15 cellular contexts compared by ENCODE assay signal in the genomic region with DNA sequence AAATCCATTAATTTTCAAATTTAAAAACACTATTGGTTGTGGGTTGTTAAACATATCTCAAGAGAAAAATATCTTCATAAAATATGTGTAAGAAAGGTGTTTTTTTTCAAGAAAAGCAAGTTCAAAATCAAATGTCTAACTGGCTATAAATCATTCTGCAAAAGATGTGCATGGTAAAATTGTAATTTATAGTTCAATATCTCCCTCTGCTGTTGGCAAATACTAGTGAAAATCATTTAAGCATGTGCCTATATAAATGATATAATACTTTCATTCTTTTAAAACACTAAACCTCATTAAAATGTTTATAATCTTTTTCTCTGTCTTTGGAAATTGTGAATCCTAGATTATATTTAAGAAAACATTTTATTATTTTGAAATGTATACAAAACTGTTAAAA. TPM values are rescaled to one million over a fixed set of nuclear protein-coding genes. Genes with fewer than 3 reads are reported as not detected.
DNase-seq lines count a peak whose midpoint lies in the region; TF ChIP-seq lines count a peak whose summit lies in the region.
"Had no signal": no experiment of that assay in that cellular context is flagged by ENCODE, and none has a peak within 500 bp of the region (broad histone marks: within the 10 kb centered on the region; RNA-seq: fewer than 3 reads in every experiment).

No MANE protein-coding gene starts in this region.

- no peaks in the 10 kb centered on the region for H3K36me3 ChIP-seq in SJCRH30
- H3K36me3 ChIP-seq: ascending aorta had no signal

- no peak overlapping the region for H3K4me3 Mint-ChIP-seq in mesothelial cell of epicardium
- H3K4me3 Mint-ChIP-seq: activated CD4-positive, alpha-beta memory T cell treated with anti-CD3 and anti-CD28 coated beads, Interleukin-2, amount 10 ng/mL, durations not matched to agents 7 days and 5 days; activated T-helper 17 cell treated with anti-CD3 and anti-CD28 coated beads, Interleukin-2, amount 50 U/mL, for 72 hours had no signal

- no peaks in the 10 kb centered on the region for H3K36me3 Mint-ChIP-seq in mesothelial cell of epicardium

- H3K27me3 Mint-ChIP-seq in mesothelial cell of epicardium (ENCODE audit: low read depth) = no peaks in the 10 kb centered on the region
- H3K27me3 Mint-ChIP-seq: activated CD4-positive, alpha-beta memory T cell treated with anti-CD3 and anti-CD28 coated beads, Interleukin-2, amount 10 ng/mL, durations not matched to agents 7 days and 5 days had no signal

- H3K4me1 Mint-ChIP-seq in mesothelial cell of epicardium = no peaks in the 10 kb centered on the region
- H3K4me1 Mint-ChIP-seq: activated CD4-positive, alpha-beta memory T cell treated with anti-CD3 and anti-CD28 coated beads, Interleukin-2, amount 10 ng/mL, durations not matched to agents 7 days and 5 days; activated T-helper 17 cell treated with anti-CD3 and anti-CD28 coated beads, Interleukin-2, amount 50 U/mL, for 72 hours had no signal

- H3K27me3 ChIP-seq in SJCRH30 = no peaks in the 10 kb centered on the region
- H3K27me3 ChIP-seq: ascending aorta had no signal

- CTCF ChIA-PET in RWPE1 (lab: Yijun Ruan, JAX) = interaction anchor here (0.9 kb wide), 1 partner anchor 920 kb away, joined by 4 read pairs; no protein-coding TSS in a partner anchor

- H3K27ac ChIP-seq in RWPE1 (no peak overlapping the region), SJCRH30 (no peak overlapping the region)
- H3K27ac ChIP-seq: ascending aorta had no signal

- no peak overlapping the region for H3K4me3 ChIP-seq in SJCRH30
- H3K4me3 ChIP-seq: ascending aorta had no signal

- no peaks in the 10 kb centered on the region for H3K9me3 ChIP-seq in SJCRH30 (replicated peaks)
- H3K9me3 ChIP-seq: ascending aorta had no signal

- TF ChIP-seq CTCF in RWPE1 (conservative IDR thresholded peaks at IDR 0.05; ENCODE audit: low read depth) = peak; percentile 17; the same call in 1 of the 2 replicates
- TF ChIP-seq CTCF in mesothelial cell of epicardium (IDR thresholded peaks at IDR 0.05; ENCODE audit: unreplicated experiment) = peak; percentile 40

- POLR2A ChIA-PET in RWPE1 (lab: Yijun Ruan, JAX; ENCODE audit: low non-redundant PET) = no interaction called here

- peaks cover 13% of the 10 kb centered on the region for H3K9me3 Mint-ChIP-seq in mesothelial cell of epicardium
- H3K9me3 Mint-ChIP-seq: activated T-helper 17 cell treated with anti-CD3 and anti-CD28 coated beads, Interleukin-2, amount 50 U/mL, for 72 hours had no signal

- H3K4me1 ChIP-seq in SJCRH30 = no peaks in the 10 kb centered on the region
- H3K4me1 ChIP-seq: ascending aorta had no signal

- H3K27ac Mint-ChIP-seq in mesothelial cell of epicardium = no peak overlapping the region
- H3K27ac Mint-ChIP-seq: activated CD4-positive, alpha-beta memory T cell treated with anti-CD3 and anti-CD28 coated beads, Interleukin-2, amount 10 ng/mL, durations not matched to agents 7 days and 5 days; activated T-helper 17 cell treated with anti-CD3 and anti-CD28 coated beads, Interleukin-2, amount 50 U/mL, for 72 hours had no signal

- DNase-seq in DMS53 (lab: John Stamatoyannopoulos, UW) (peak; percentile 23), DMS53 treated with DMSO at 0.1 percent for 48 hours (lab: John Stamatoyannopoulos, UW; ENCODE audit: unreplicated experiment) (no peak), Kasumi-1 (lab: John Stamatoyannopoulos, UW) (peak; percentile 27 to 61), RWPE1 (ENCODE audit: low spot score) (peak; percentile 0), mesothelial cell of epicardium (ENCODE audit: low spot score in 2 of 2, unreplicated experiment in 2 of 2) (no peak), SJCRH30 (no peak), AG08396 (ENCODE audit: low spot score) (no peak), iPS-NIHi7 (ENCODE audit: extremely low spot score) (no peak)
- DNase-seq: activated CD4-positive, alpha-beta memory T cell treated with anti-CD3 and anti-CD28 coated beads, Interleukin-2, amount 10 ng/mL, durations not matched to agents 7 days and 5 days; dermis blood vessel endothelial cell; NCI-H187 treated with DMSO at 0.1 percent for 48 hours; T1000 had no signal

RNA-seq across cellular contexts. Expression of gene SLITRK6, which starts 17.2 kb away (rescaled TPM):
- 14.7 to 16.9 TPM (median 16.0 TPM) in 3 replicates for total RNA-seq in mesothelial cell of epicardium
- total RNA-seq in SJCRH30 (2014; rRNA removed; shearing (Covaris generic)) = 0.05 TPM in 1 of 2 replicates, not detected in the other
- total RNA-seq: activated CD4-positive, alpha-beta memory T cell treated with anti-CD3 and anti-CD28 coated beads, Interleukin-2, amount 10 ng/mL, durations not matched to agents 7 days and 5 days; activated T-helper 17 cell treated with anti-CD3 and anti-CD28 coated beads, Interleukin-2, amount 50 U/mL, for 72 hours; ascending aorta; dermis blood vessel endothelial cell; mesenteric fat pad had no signal

Comparison
In these comparisons a context has a peak if more than half of its experiments do, and no peak if none do; other contexts are left out.
1. DNase-seq: peak in DMS53 (single experiment), Kasumi-1 (2 of 2) and RWPE1 (single experiment); none in DMS53 treated with DMSO at 0.1 percent for 48 hours (single experiment), mesothelial cell of epicardium (0 of 2), SJCRH30 (0 of 2), AG08396 (single experiment) and iPS-NIHi7 (single experiment).
2. RNA of gene SLITRK6, which starts 17.2 kb away (total RNA-seq): 14.7 to 16.9 TPM in mesothelial cell of epicardium; 0.05 TPM in SJCRH30; every median in the first group is over 10 times any median in the second.